Comparison of ENCODE assay signal across 17 cellular contexts in the genomic region with DNA sequence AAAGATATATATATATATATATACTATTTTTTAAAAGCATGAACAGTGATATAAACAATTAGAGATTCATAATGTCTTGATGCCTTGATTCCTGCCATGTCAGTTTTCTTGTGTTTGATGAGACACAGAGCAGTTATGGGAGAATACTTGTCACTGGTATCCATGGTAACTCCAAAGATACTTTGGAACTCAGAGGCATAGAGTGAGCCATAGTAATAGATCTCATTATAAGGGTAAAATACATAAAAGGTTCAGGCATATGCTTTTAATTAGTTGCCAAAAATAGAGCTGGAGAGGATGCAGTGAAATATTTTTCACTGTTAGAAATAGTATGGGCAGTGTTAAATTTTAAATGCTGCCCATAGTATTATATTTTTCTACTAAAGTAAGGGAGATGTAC.
A peak's percentile ranks its signal among the peaks of the same experiment; 100 is the strongest.
DNase-seq lines count a peak whose midpoint lies in the region; ATAC-seq lines count a peak whose summit lies in the region.
"Had no signal": no experiment of that assay in that cellular context is flagged by ENCODE, and none has a peak within 500 bp of the region (broad histone marks: within the 10 kb centered on the region; RNA-seq: fewer than 3 reads in every experiment).

No MANE protein-coding gene starts in this region.

- no peaks in the 10 kb centered on the region for H3K36me3 ChIP-seq in endocrine pancreas (ENCODE audit: control insufficient read depth, insufficient read depth, low read length)
- H3K36me3 ChIP-seq: esophagus muscularis mucosa, right lobe of liver had no signal

- H3K9me3 ChIP-seq in endocrine pancreas (ENCODE audit: control insufficient read depth, low read length): no peaks in the 10 kb centered on the region
- H3K9me3 ChIP-seq: esophagus muscularis mucosa, right lobe of liver had no signal

- no peaks in the 10 kb centered on the region for H3K27me3 ChIP-seq in endocrine pancreas (ENCODE audit: control insufficient read depth, insufficient read depth, low read length)
- H3K27me3 ChIP-seq: dorsolateral prefrontal cortex, esophagus muscularis mucosa, right lobe of liver had no signal

- H3K27ac Mint-ChIP-seq in activated naive CD4-positive, alpha-beta T cell treated with anti-CD3 and anti-CD28 coated beads, Interleukin-2, amount 50 U/mL, for 72 hours: no peak overlapping the region
- H3K27ac Mint-ChIP-seq: activated naive CD4-positive, alpha-beta T cell treated with anti-CD3 and anti-CD28 coated beads for 36 hours had no signal

- no peak for ATAC-seq in activated naive CD4-positive, alpha-beta T cell treated with anti-CD3 and anti-CD28 coated beads, Interleukin-2, amount 50 U/mL, for 72 hours
- no peak for ATAC-seq in HG02885 (IDR thresholded peaks at IDR 0.05; ENCODE audit: poor library complexity, unreplicated experiment)
- ATAC-seq: right lobe of liver had no signal

- H3K9ac ChIP-seq in endocrine pancreas (ENCODE audit: control insufficient read depth, insufficient read depth, low read length): no peak overlapping the region

- H3K4me1 ChIP-seq in endocrine pancreas (ENCODE audit: control insufficient read depth, insufficient read depth, low read length): peaks cover 21% of the 10 kb centered on the region
- H3K4me1 ChIP-seq: esophagus muscularis mucosa, right lobe of liver had no signal

- H3K36me3 Mint-ChIP-seq in activated naive CD4-positive, alpha-beta T cell treated with anti-CD3 and anti-CD28 coated beads, Interleukin-2, amount 50 U/mL, for 72 hours: no peaks in the 10 kb centered on the region

- peak overlapping the region; percentile 5 for H3K4me3 ChIP-seq in endocrine pancreas (ENCODE audit: control insufficient read depth, insufficient read depth, low read length)
- H3K4me3 ChIP-seq: dorsolateral prefrontal cortex, esophagus muscularis mucosa, right lobe of liver had no signal

- no peaks in the 10 kb centered on the region for H3K9me3 Mint-ChIP-seq in activated naive CD4-positive, alpha-beta T cell treated with anti-CD3 and anti-CD28 coated beads, Interleukin-2, amount 50 U/mL, for 72 hours

- DNase-seq in NCI-H748 (lab: John Stamatoyannopoulos, UW; ENCODE audit: unreplicated experiment) (peak; percentile 26), NCI-H748 treated with DMSO at 0.1 percent for 48 hours (lab: John Stamatoyannopoulos, UW) (no peak), NCI-H2227 (lab: John Stamatoyannopoulos, UW; ENCODE audit: unreplicated experiment) (peak; percentile 19), stromal cell of bone marrow (ENCODE audit: low read depth) (peak; percentile 55)
- no peak for DNase-seq in stimulated activated CD4-positive, alpha-beta T cell treated with anti-CD3 and anti-CD28 coated beads, Interleukin-4, amount 100 ng/mL, for 24 hours
- DNase-seq in activated naive CD4-positive, alpha-beta T cell treated with anti-CD3 and anti-CD28 coated beads, Interleukin-2, amount 50 U/mL, for 72 hours (ENCODE audit: low spot score in 2 of 2): no peak
- DNase-seq: activated naive CD4-positive, alpha-beta T cell treated with anti-CD3 and anti-CD28 coated beads for 36 hours; dorsolateral prefrontal cortex; hippocampal formation; KBM-7; midbrain; right lobe of liver; SIG-M5; stimulated activated CD4-positive, alpha-beta T cell treated with anti-CD3 and anti-CD28 coated beads, Interleukin-1b, Interleukin-23, amount 100 ng/mL, for 48 hours had no signal

Comparison
In these comparisons a context has a peak if more than half of its experiments do, and no peak if none do; other contexts are left out.
1. DNase-seq: peak in NCI-H748 (single experiment), NCI-H2227 (single experiment) and stromal cell of bone marrow (single experiment); none in NCI-H748 treated with DMSO at 0.1 percent for 48 hours (single experiment), stimulated activated CD4-positive, alpha-beta T cell treated with anti-CD3 and anti-CD28 coated beads, Interleukin-4, amount 100 ng/mL, for 24 hours (single experiment) and activated naive CD4-positive, alpha-beta T cell treated with anti-CD3 and anti-CD28 coated beads, Interleukin-2, amount 50 U/mL, for 72 hours (0 of 2).